15 cellular contexts compared by ENCODE assay signal in the genomic region with DNA sequence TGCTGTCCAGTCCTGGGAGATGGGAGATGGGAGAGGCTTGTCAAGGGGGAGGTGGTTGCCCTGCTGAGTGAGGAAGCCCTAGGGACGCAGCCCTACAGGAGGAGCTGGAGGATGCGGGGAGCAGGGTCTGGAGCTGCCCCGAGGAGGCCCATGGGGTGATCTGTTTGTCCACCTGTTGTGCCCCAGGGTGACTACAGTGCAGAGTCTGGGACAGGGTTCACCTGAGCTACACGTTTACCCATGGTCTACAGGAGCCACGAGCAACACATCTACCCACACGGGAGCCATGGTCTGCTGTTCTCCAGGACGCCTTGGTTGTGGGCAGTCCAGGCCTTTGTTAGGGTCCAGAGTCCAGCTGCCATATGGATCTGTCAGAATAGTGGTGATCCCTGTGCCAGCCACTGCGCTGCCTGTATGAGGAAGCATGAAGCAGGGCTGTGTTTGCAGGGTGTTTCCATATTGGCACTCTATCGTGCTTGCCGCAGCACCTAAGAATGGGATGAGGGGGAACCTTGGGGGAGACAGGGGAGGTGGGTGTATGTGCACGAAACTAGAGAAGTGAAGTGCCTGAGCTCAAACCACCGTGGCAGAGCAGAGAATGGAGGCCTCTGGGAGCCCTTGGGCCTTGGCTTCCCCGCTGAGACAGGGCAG. TPM values are rescaled to one million over a fixed set of nuclear protein-coding genes. Genes with fewer than 3 reads are reported as not detected.
DNase-seq lines count a peak whose midpoint lies in the region; TF ChIP-seq lines count a peak whose summit lies in the region.
"Had no signal": no experiment of that assay in that cellular context is flagged by ENCODE, and none has a peak within 500 bp of the region (broad histone marks: within the 10 kb centered on the region; RNA-seq: fewer than 3 reads in every experiment).

No MANE protein-coding gene starts in this region.

- no peak overlapping the region for H3K4me3 Mint-ChIP-seq in activated T-cell treated with anti-CD3 and anti-CD28 coated beads, Interleukin-2, amount 50 U/mL, for 24 hours
- H3K4me3 Mint-ChIP-seq: activated naive CD4-positive, alpha-beta T cell treated with anti-CD3 and anti-CD28 coated beads for 36 hours had no signal

- H3K36me3 Mint-ChIP-seq in activated T-cell treated with anti-CD3 and anti-CD28 coated beads, Interleukin-2, amount 50 U/mL, for 24 hours (ENCODE audit: low read depth) = peaks cover 14% of the 10 kb centered on the region

- H3K9me3 Mint-ChIP-seq in activated T-cell treated with anti-CD3 and anti-CD28 coated beads, Interleukin-2, amount 50 U/mL, for 24 hours = no peaks in the 10 kb centered on the region
- H3K9me3 Mint-ChIP-seq: activated naive CD4-positive, alpha-beta T cell treated with anti-CD3 and anti-CD28 coated beads for 36 hours had no signal

- H3K36me3 ChIP-seq in iPS-20b (ENCODE audit: insufficient read depth, low read depth, low read length) = peaks cover 14% of the 10 kb centered on the region
- peaks cover 0 to 17% (median 8%) of the 10 kb centered on the region in 4 donors for H3K36me3 ChIP-seq in sigmoid colon

- TF ChIP-seq POLR2A in sigmoid colon (IDR thresholded peaks at IDR 0.05) = no peak

- H3K4me1 Mint-ChIP-seq in activated T-cell treated with anti-CD3 and anti-CD28 coated beads, Interleukin-2, amount 50 U/mL, for 24 hours (ENCODE audit: low read depth) = peaks cover 41% of the 10 kb centered on the region

- TF ChIP-seq CTCF in VCaP (conservative IDR thresholded peaks at IDR 0.05) (no peak), sigmoid colon (IDR thresholded peaks at IDR 0.05) (no peak)

- peak overlapping the region; percentile 28 for H3K27ac Mint-ChIP-seq in activated T-cell treated with anti-CD3 and anti-CD28 coated beads, Interleukin-2, amount 50 U/mL, for 24 hours
- H3K27ac Mint-ChIP-seq: activated naive CD4-positive, alpha-beta T cell treated with anti-CD3 and anti-CD28 coated beads for 36 hours had no signal

- no peaks in the 10 kb centered on the region for H3K9me3 ChIP-seq in iPS-20b (ENCODE audit: insufficient read depth, low read depth, low read length)
- H3K9me3 ChIP-seq in sigmoid colon = no peaks in the 10 kb centered on the region

- H3K4me3 ChIP-seq in iPS-20b (ENCODE audit: low read length) (peak overlapping the region; percentile 11; the same call in 1 of the 2 replicates), sigmoid colon (no peak overlapping the region)

- H3K9ac ChIP-seq in iPS-20b (ENCODE audit: low read depth, low read length) = peak overlapping the region; percentile 92

- no peak for DNase-seq in activated T-cell treated with anti-CD3 and anti-CD28 coated beads, Interleukin-2, amount 50 U/mL, for 24 hours
- DNase-seq in activated T-cell treated with anti-CD3 and anti-CD28 coated beads, Interleukin-2, amount 50 U/mL, for 1 hour = no peak
- peak; percentile 42 for DNase-seq in sigmoid colon
- no peak for DNase-seq in activated CD4-positive, alpha-beta T cell treated with anti-CD3 and anti-CD28 coated beads, Interleukin-2, amount 50 U/mL, for 1 hour
- DNase-seq in NCI-H2227 treated with DMSO at 0.1 percent for 48 hours (lab: John Stamatoyannopoulos, UW) = no peak
- no peak for DNase-seq in HUDEP-2 (lab: John Stamatoyannopoulos, UW; ENCODE audit: unreplicated experiment in 76 of 76)
- DNase-seq: ACHN; activated CD4-positive, alpha-beta T cell treated with anti-CD3 and anti-CD28 coated beads, Interleukin-2, amount 50 U/mL, for 4 hours; activated naive CD4-positive, alpha-beta T cell treated with anti-CD3 and anti-CD28 coated beads for 36 hours; kidney glomerular epithelial cell; NCI-H1694; nucleus accumbens; SIG-M5 had no signal

- H3K27me3 ChIP-seq in iPS-20b (ENCODE audit: insufficient read depth, low read length) (no peaks in the 10 kb centered on the region), sigmoid colon (no peaks in the 10 kb centered on the region)

- H3K4me1 ChIP-seq in iPS-20b (ENCODE audit: insufficient read depth, low read length) (peaks cover 67% of the 10 kb centered on the region), sigmoid colon (peaks cover 0 to 36% (median 31%) of the 10 kb centered on the region in 4 donors)

- TF ChIP-seq EP300 in sigmoid colon (IDR thresholded peaks at IDR 0.05) = no peak

- H3K27me3 Mint-ChIP-seq in activated T-cell treated with anti-CD3 and anti-CD28 coated beads, Interleukin-2, amount 50 U/mL, for 24 hours = no peaks in the 10 kb centered on the region

- WGBS in sigmoid colon, 2 donors = 43 to 77% methylated on average over 13 of the region's 13 CpGs

- peak overlapping the region; percentile 95 for H3K27ac ChIP-seq in VCaP
- H3K27ac ChIP-seq in iPS-20b (ENCODE audit: low read length) = peak overlapping the region; percentile 99
- no peak overlapping the region for H3K27ac ChIP-seq in sigmoid colon

- intact Hi-C loops in sigmoid colon (cut with DNase I) = loop anchor here (10.0 kb wide), 3 partner anchors 528 to 1138 kb away; a partner anchor contains a TSS

RNA-seq across cellular contexts. Expression of a gene that starts 23.7 kb away (rescaled TPM):
- total RNA-seq in sigmoid colon = 10 to 100 TPM in 1 of 4 donors, 1 to 10 TPM in 3; 6.1 to 10.7 (median 6.9) TPM
- polyA plus RNA-seq in sigmoid colon = 1 to 10 TPM; 3.0 to 6.1 (median 5.4) TPM

RNA-seq across cellular contexts. Expression of a gene that starts 34.2 kb away (rescaled TPM):
- total RNA-seq in sigmoid colon = 10 to 100 TPM; 56.3 to 63.7 (median 57.0) TPM
- polyA plus RNA-seq in sigmoid colon = 100 to 1,000 TPM in 1 of 3 donors, 10 to 100 TPM in 2; 50.9 to 131 (median 52.3) TPM

RNA-seq across cellular contexts. Expression of a gene that starts 47.6 kb away (rescaled TPM):
- 1 to 10 TPM; 5.3 to 7.9 (median 7.2) TPM for total RNA-seq in sigmoid colon
- polyA plus RNA-seq in sigmoid colon = 10 to 100 TPM in 1 of 3 donors, 1 to 10 TPM in 2; 2.4 to 10.7 (median 2.8) TPM

Comparison
In these comparisons a context has a peak if more than half of its experiments do, and no peak if none do; other contexts are left out.
1. H3K27ac ChIP-seq: peak in VCaP (single experiment) and iPS-20b (single experiment); none in sigmoid colon (0 of 4).